Comparison of ENCODE assay signal across 1 cellular context in the genomic region with DNA sequence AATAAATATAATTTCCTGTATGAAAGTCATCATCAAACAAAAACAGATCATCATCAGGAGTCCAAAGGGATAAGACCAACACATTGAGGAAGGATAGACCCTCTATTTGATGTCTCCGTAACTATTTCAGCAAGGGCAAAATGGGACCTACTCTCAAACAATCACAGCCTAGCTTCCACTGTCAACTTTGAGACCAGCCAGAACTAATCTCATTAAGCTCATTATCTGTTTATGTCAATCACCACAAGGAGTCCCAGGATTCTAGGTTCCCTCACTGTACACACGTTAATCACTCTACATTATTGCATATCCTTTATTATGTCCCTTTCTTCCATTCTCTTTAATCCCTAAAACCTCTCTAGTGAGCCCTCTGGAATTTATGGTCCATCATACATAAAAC.
TF ChIP-seq lines count a peak whose summit lies in the region.

No MANE protein-coding gene starts in this region.

TF ChIP-seq in SK-N-SH, 30 proteins besides CTCF, POLR2A, EP300 and RAD21 (continued from another document):
- TF ChIP-seq, protein P1, sequence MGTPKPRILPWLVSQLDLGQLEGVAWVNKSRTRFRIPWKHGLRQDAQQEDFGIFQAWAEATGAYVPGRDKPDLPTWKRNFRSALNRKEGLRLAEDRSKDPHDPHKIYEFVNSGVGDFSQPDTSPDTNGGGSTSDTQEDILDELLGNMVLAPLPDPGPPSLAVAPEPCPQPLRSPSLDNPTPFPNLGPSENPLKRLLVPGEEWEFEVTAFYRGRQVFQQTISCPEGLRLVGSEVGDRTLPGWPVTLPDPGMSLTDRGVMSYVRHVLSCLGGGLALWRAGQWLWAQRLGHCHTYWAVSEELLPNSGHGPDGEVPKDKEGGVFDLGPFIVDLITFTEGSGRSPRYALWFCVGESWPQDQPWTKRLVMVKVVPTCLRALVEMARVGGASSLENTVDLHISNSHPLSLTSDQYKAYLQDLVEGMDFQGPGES (IDR thresholded peaks at IDR 0.05; ENCODE audit: low read depth, low read length): no peak
- no peak for TF ChIP-seq SMC3 (IDR thresholded peaks at IDR 0.05; ENCODE audit: low read depth, low read length)
- no peak for TF ChIP-seq POLR2AphosphoS5 (IDR thresholded peaks at IDR 0.05; ENCODE audit: low read depth, low read length)
- TF ChIP-seq FOXM1 (IDR thresholded peaks at IDR 0.05; ENCODE audit: low read depth): no peak
- no peak for TF ChIP-seq YY1 (IDR thresholded peaks at IDR 0.05; ENCODE audit: low read depth)
- TF ChIP-seq EZH2phosphoT487 (IDR thresholded peaks at IDR 0.05; ENCODE audit: borderline replicate concordance, low read depth): no peak
- no peak for TF ChIP-seq RCOR1 (IDR thresholded peaks at IDR 0.05; ENCODE audit: low read length)
- TF ChIP-seq ELF1 (IDR thresholded peaks at IDR 0.05): no peak
- no peak for TF ChIP-seq FOSL2 (IDR thresholded peaks at IDR 0.05; ENCODE audit: borderline replicate concordance, low read depth)
- TF ChIP-seq TCF12 (IDR thresholded peaks at IDR 0.05): no peak
- TF ChIP-seq, protein P2, sequence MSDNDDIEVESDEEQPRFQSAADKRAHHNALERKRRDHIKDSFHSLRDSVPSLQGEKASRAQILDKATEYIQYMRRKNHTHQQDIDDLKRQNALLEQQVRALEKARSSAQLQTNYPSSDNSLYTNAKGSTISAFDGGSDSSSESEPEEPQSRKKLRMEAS (IDR thresholded peaks at IDR 0.05; ENCODE audit: low read depth): no peak
- no peak for TF ChIP-seq RXRA (IDR thresholded peaks at IDR 0.05; ENCODE audit: borderline replicate concordance, low read depth)
